Comparison of ENCODE assay signal across 15 cellular contexts in the genomic region with DNA sequence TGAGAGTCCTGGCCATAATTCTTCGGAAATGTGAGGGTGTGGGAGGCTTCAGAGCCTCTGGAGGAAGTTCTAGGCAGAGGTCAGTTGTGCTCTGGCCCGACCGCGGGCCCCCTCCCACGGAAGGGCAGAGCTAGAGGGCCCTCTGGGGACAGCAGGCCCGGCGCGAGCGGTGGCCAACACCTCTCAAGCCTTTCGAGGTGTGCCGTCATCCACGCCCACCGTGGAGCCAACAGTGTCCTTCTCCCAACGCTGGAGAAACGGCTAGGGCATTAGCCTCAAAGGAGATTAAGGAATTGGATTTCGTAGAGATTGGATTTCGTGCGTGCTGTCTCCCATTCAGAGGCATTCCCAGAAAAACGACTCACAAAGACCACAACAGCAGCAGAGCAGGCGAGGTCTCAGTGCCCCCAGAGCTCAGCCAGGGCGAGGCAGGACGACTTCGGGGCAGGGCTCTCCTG. TPM values are rescaled to one million over a fixed set of nuclear protein-coding genes. Genes with fewer than 3 reads are reported as not detected.
DNase-seq lines count a peak whose midpoint lies in the region; ATAC-seq, FAIRE-seq and TF ChIP-seq lines count a peak whose summit lies in the region.
"Had no signal": no experiment of that assay in that cellular context is flagged by ENCODE, and none has a peak within 500 bp of the region (broad histone marks: within the 10 kb centered on the region; RNA-seq: fewer than 3 reads in every experiment).

No MANE protein-coding gene starts in this region.

- in situ Hi-C loops in K562 (cut with MboI): no loop called here

- H3K36me3 Mint-ChIP-seq in GM23338 (ENCODE audit: low read depth): peaks cover 6% of the 10 kb centered on the region; the same call in 2 of the 3 replicates
- H3K36me3 Mint-ChIP-seq in natural killer cell treated with Interleukin-12 subunit alpha and Interleukin-12 subunit beta and Interleukin-15 and Interleukin-18, amount 100 ng/mL, for 72 hours: no peaks in the 10 kb centered on the region

- intact Hi-C loops in K562 (cut with micrococcal nuclease): no loop called here
- intact Hi-C loops in cardiac septum (cut with DNase I): no loop called here
- intact Hi-C loops in left colon (cut with DNase I, micrococcal nuclease): no loop called here

- peaks cover 13% of the 10 kb centered on the region for H3K79me2 ChIP-seq in GM23338 (replicated peaks; ENCODE audit: insufficient read depth)
- H3K79me2 ChIP-seq in K562 (ENCODE audit: control insufficient read depth, insufficient read depth, low read length): 0 out of 3 replicates have a peak, but pooled peaks cover 3% of the 10 kb centered on the region

- peaks cover 10% of the 10 kb centered on the region for H3F3A ChIP-seq in GM23338 (replicated peaks; ENCODE audit: low read depth)

- POLR2A ChIA-PET in K562 (lab: Yijun Ruan, JAX): interaction anchor here (0.6 to 1.4 kb wide), 5 partner anchors 11 to 311 kb away, joined by 3 to 4 read pairs (median 3); no protein-coding TSS in a partner anchor

- peak overlapping the region; percentile 15; the same call in 1 of the 3 replicates for H3K4me3 Mint-ChIP-seq in GM23338
- H3K4me3 Mint-ChIP-seq in natural killer cell treated with Interleukin-12 subunit alpha and Interleukin-12 subunit beta and Interleukin-15 and Interleukin-18, amount 100 ng/mL, for 72 hours: peak overlapping the region; percentile 63

- no peaks in the 10 kb centered on the region for H3K9me3 Mint-ChIP-seq in GM23338
- no peaks in the 10 kb centered on the region for H3K9me3 Mint-ChIP-seq in natural killer cell treated with Interleukin-12 subunit alpha and Interleukin-12 subunit beta and Interleukin-15 and Interleukin-18, amount 100 ng/mL, for 72 hours

- FAIRE-seq in K562 (lab: Jason Lieb, UNC): peak; percentile 42
- FAIRE-seq: bronchial epithelial cell, HepG2 had no signal

- H3K27ac Mint-ChIP-seq in GM23338: no peak overlapping the region
- H3K27ac Mint-ChIP-seq in natural killer cell treated with Interleukin-12 subunit alpha and Interleukin-12 subunit beta and Interleukin-15 and Interleukin-18, amount 100 ng/mL, for 72 hours: no peak overlapping the region

- H3K27me3 ChIP-seq in GM23338 (ENCODE audit: insufficient read depth) (peaks cover 35% of the 10 kb centered on the region), K562 (ENCODE audit: control insufficient read depth in 2 of 2, insufficient read depth in 2 of 2, low read length in 2 of 2) (peaks cover 0 to 14% of the 10 kb centered on the region in 2 experiments; a peak in 3 of 5 replicates)
- H3K27me3 ChIP-seq: foreskin keratinocyte, upper lobe of right lung had no signal

- peaks cover 25% of the 10 kb centered on the region for H3K4me1 Mint-ChIP-seq in GM23338
- H3K4me1 Mint-ChIP-seq in natural killer cell treated with Interleukin-12 subunit alpha and Interleukin-12 subunit beta and Interleukin-15 and Interleukin-18, amount 100 ng/mL, for 72 hours (ENCODE audit: low read depth in 2 of 2): peaks cover 12 to 15% of the 10 kb centered on the region in 2 donors

- peaks cover 26% of the 10 kb centered on the region for H3K27me3 Mint-ChIP-seq in GM23338 (ENCODE audit: insufficient read depth, low read depth, poor library complexity)
- peaks cover 34 to 60% of the 10 kb centered on the region in 2 donors for H3K27me3 Mint-ChIP-seq in natural killer cell treated with Interleukin-12 subunit alpha and Interleukin-12 subunit beta and Interleukin-15 and Interleukin-18, amount 100 ng/mL, for 72 hours

- H3K9me2 ChIP-seq in GM23338 (ENCODE audit: insufficient read depth): no peaks in the 10 kb centered on the region

- H2AFZ ChIP-seq in GM23338: peak overlapping the region; percentile 87
- peak overlapping the region; percentile 37 for H2AFZ ChIP-seq in K562 (ENCODE audit: low read depth, low read length)

- CTCF ChIA-PET in K562 (lab: Yijun Ruan, JAX; ENCODE audit: low intra/inter-chr PET ratio): no interaction called here

- ATAC-seq in GM23338 (peak; percentile 5), K562 (no peak), left colon (no peak)
- no peak for ATAC-seq in natural killer cell treated with Interleukin-12 subunit alpha and Interleukin-12 subunit beta and Interleukin-15 and Interleukin-18, amount 100 ng/mL, for 72 hours
- ATAC-seq: foreskin keratinocyte had no signal

- no peaks in the 10 kb centered on the region for H3K9me3 ChIP-seq in K562 (replicated peaks; ENCODE audit: control insufficient read depth, insufficient read depth, low read depth, low read length)
- H3K9me3 ChIP-seq: upper lobe of right lung had no signal

- H4K20me1 ChIP-seq in GM23338 (replicated peaks; ENCODE audit: insufficient read depth) (no peaks in the 10 kb centered on the region), K562 (replicated peaks; ENCODE audit: control insufficient read depth, insufficient read depth, low read length) (no peaks in the 10 kb centered on the region; the same call in 1 of the 2 replicates)

- H3K9me1 ChIP-seq in K562 (ENCODE audit: control insufficient read depth, insufficient read depth, low read length): no peaks in the 10 kb centered on the region

- TF ChIP-seq EP300 in K562 (IDR thresholded peaks at IDR 0.05; ENCODE audit: low read length): no peak

- H3K4me2 ChIP-seq in GM23338 (peak overlapping the region; percentile 93), K562 (ENCODE audit: insufficient read depth, low read length) (no peak overlapping the region)

- H3K36me3 ChIP-seq in GM23338 (ENCODE audit: insufficient read depth) (no peaks in the 10 kb centered on the region), K562 (ENCODE audit: control insufficient read depth, insufficient read depth, low read length) (no peaks in the 10 kb centered on the region)
- H3K36me3 ChIP-seq: upper lobe of right lung had no signal

- TF ChIP-seq POLR2A in K562 (conservative IDR thresholded peaks at IDR 0.05): no peak

- H3K4me3 ChIP-seq in GM23338 (peak overlapping the region; percentile 23; the same call in 1 of the 2 replicates), K562 (no peak overlapping the region)
- H3K4me3 ChIP-seq: SK-N-MC had no signal

- TF ChIP-seq RAD21 in K562 (CRISPR knock-in tag; conservative IDR thresholded peaks at IDR 0.05 in 1 of 2, IDR thresholded peaks at IDR 0.05 in 1 of 2): no peak

- peak overlapping the region in 1 of 2 experiments; percentile 91; a peak in 1 of 4 replicates for H3K9ac ChIP-seq in K562 (ENCODE audit: insufficient read depth in 1 of 2, low read depth in 2 of 2, low read length in 2 of 2)

- BruUV-seq in K562 (replicated peaks; lab: Mats Ljungman, UMichigan): no TSS peak

- H3K4me1 ChIP-seq in GM23338 (ENCODE audit: insufficient read depth) (peaks cover 24% of the 10 kb centered on the region), K562 (replicated peaks in 1 of 2; ENCODE audit: control insufficient read depth in 2 of 2, insufficient read depth in 2 of 2, low read length in 2 of 2) (peaks cover 8 to 44% of the 10 kb centered on the region in 2 experiments)

- TF ChIP-seq CTCF in C4-2B (conservative IDR thresholded peaks at IDR 0.05) (no peak), GM23338 (conservative IDR thresholded peaks at IDR 0.05; ENCODE audit: low read depth in 2 of 2) (0 out of 4 replicates have a peak, but pooled peaks of 1 of the 2 experiments have one; percentile 2), K562 (IDR thresholded peaks at IDR 0.05 in 2 of 3, conservative IDR thresholded peaks at IDR 0.05 in 1 of 3; ENCODE audit: insufficient read depth in 2 of 3, low read depth in 1 of 3, low read length in 3 of 3) (no peak)

- 28% methylated on average over 23 of the region's 23 CpGs for WGBS in K562 (ENCODE audit: insufficient coverage, low coverage, missing lambda C conversion rate)

- DNase-seq in GM23338 (ENCODE audit: low spot score): peak; percentile 46
- DNase-seq in K562 (ENCODE audit: extremely low read depth in 1 of 4, low spot score in 3 of 4): no peak
- DNase-seq in natural killer cell treated with Interleukin-12 subunit alpha and Interleukin-12 subunit beta and Interleukin-15 and Interleukin-18, amount 100 ng/mL, for 72 hours (ENCODE audit: low spot score): no peak
- DNase-seq in cardiac septum (ENCODE audit: low spot score): no peak
- DNase-seq in stimulated activated CD4-positive, alpha-beta T cell treated with anti-CD3 and anti-CD28 coated beads, Interleukin-1b, Interleukin-23, amount 100 ng/mL, for 48 hours: no peak
- no peak for DNase-seq in stimulated activated CD4-positive, alpha-beta T cell treated with anti-CD3 and anti-CD28 coated beads, Interleukin-2, amount 100 ng/mL, for 48 hours
- DNase-seq in left colon: no peak
- DNase-seq: DND-41, foreskin keratinocyte, NCI-H226 had no signal

- H3K27ac ChIP-seq in C4-2B: peak overlapping the region; percentile 95
- no peak overlapping the region for H3K27ac ChIP-seq in GM23338 (ENCODE audit: low read depth)
- H3K27ac ChIP-seq in K562 (ENCODE audit: extremely low read depth, low read depth, low read length): no peak overlapping the region
- H3K27ac ChIP-seq: foreskin keratinocyte, SK-N-MC had no signal

TF ChIP-seq in GM23338, 12 proteins besides CTCF, POLR2A, EP300 and RAD21 (continues in another document):
- TF ChIP-seq NANOG (IDR thresholded peaks at IDR 0.05; ENCODE audit: borderline replicate concordance): no peak

TF ChIP-seq in K562, 482 proteins besides CTCF, POLR2A, EP300 and RAD21 (continues in another document):
- TF ChIP-seq ZNF586 (CRISPR knock-in tag; conservative IDR thresholded peaks at IDR 0.05): no peak

RNA-seq across cellular contexts. Expression of a gene that starts 2.1 kb away (rescaled TPM):
- total RNA-seq in GM23338 (2014; rRNA removed; shearing (Covaris generic)): 35.1 and 45.0 TPM in 2 replicates
- polyA plus RNA-seq in GM23338 (2016; fragmentation: Nextera tagmentation; extraction: Ambion mirVana) (11.3 and 14.4 TPM in 2 replicates), K562 (2011; rRNA removed) (6.5 and 16.6 TPM in 2 replicates), K562 (2014; fragmentation: Illumina TruSeq; extraction: Trizol) (4.5 and 5.0 TPM in 2 replicates), K562 (2014; fragmentation: Nextera tagmentation; extraction: Ambion mirVana) (under 1 TPM; 0.21 to 0.38 TPM), K562 (2014; rRNA removed) (3.0 and 5.5 TPM in 2 replicates)
- total RNA-seq in K562 (2011; cell fraction: chromatin; rRNA removed; ENCODE audit: low replicate concordance): 26.9 and 56.2 TPM in 2 replicates
- total RNA-seq in K562 (2011; cell fraction: nucleolus; rRNA removed): 10.2 and 11.4 TPM in 2 replicates
- 21.6 and 32.3 TPM in 2 replicates for total RNA-seq in K562 (2011; cell fraction: nucleoplasm; rRNA removed)
- total RNA-seq in K562 (2014; rRNA removed) (3.7 and 4.6 TPM in 2 replicates), K562 (2014; rRNA removed; fragmentation: Illumina TruSeq; extraction: Trizol) (6.8 and 7.4 TPM in 2 replicates), K562 (2015; rRNA removed; fragmentation: Illumina TruSeq; extraction: Trizol) (3.7 and 4.9 TPM in 2 replicates), K562 (2021) (5.4 and 5.9 TPM in 2 replicates), cardiac septum (16.3 TPM), left colon (10 to 100 TPM in 1 of 2 donors, 1 to 10 TPM in 1; 4.1 to 17.2 TPM)
- polyA plus RNA-seq in K562 (2011; cell fraction: cytosol; rRNA removed): 3.4 and 9.5 TPM in 2 replicates
- polyA plus RNA-seq in K562 (2011; cell fraction: nucleus; rRNA removed): 20.4 and 52.0 TPM in 2 replicates
- polyA plus RNA-seq in K562 (2012): 4.6 and 4.8 TPM in 2 replicates
- 21.5 and 39.2 TPM in 2 replicates for polyA minus RNA-seq in K562 (2011; rRNA and poly(A)+ RNA removed)
- 3.7 and 16.8 TPM in 2 replicates for polyA minus RNA-seq in K562 (2011; cell fraction: cytosol; rRNA and poly(A)+ RNA removed)
- 14.9 and 54.1 TPM in 2 replicates for polyA minus RNA-seq in K562 (2011; cell fraction: nucleus; rRNA and poly(A)+ RNA removed)
- total RNA-seq in natural killer cell treated with Interleukin-12 subunit alpha and Interleukin-12 subunit beta and Interleukin-15 and Interleukin-18, amount 100 ng/mL, for 72 hours: under 1 TPM; 0.38 to 0.50 TPM
